In the genomic region with DNA sequence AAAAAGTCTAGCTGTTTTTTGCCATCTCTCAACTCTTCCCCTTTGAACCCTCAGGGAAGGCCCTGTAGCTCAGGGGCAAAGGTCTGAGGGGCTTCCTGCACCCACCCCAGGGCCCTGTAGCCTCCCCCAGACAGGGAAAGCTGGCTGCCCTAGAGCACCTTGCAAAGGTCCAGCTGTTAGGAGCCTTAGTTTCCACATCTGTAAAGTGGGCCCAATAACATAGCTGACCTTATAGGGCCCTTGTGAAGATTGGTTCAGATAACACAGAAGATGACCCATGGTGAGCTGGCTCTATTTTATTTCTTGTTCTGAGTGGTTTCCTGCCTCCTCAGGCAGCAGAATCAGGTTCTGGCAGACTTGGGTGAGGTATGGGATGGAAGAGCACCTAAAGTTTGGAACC, we compare ENCODE assay signal across 18 cellular contexts. TPM values are rescaled to one million over a fixed set of nuclear protein-coding genes. Genes with fewer than 3 reads are reported as not detected.
A peak's percentile ranks its signal among the peaks of the same experiment; 100 is the strongest.
DNase-seq lines count a peak whose midpoint lies in the region; ATAC-seq and TF ChIP-seq lines count a peak whose summit lies in the region.
"Had no signal": no experiment of that assay in that cellular context is flagged by ENCODE, and none has a peak within 500 bp of the region (broad histone marks: within the 10 kb centered on the region; RNA-seq: fewer than 3 reads in every experiment).

No MANE protein-coding gene starts in this region.

- H2BK15ac ChIP-seq in H9 (ENCODE audit: low read depth, low read length): no peak overlapping the region

- H3K27me3 ChIP-seq in heart left ventricle (no peaks in the 10 kb centered on the region), right lobe of liver (no peaks in the 10 kb centered on the region), tibial artery (no peaks in the 10 kb centered on the region), H9 (ENCODE audit: insufficient read depth, low read length) (no peaks in the 10 kb centered on the region)

- no peak overlapping the region for H3K4me3 Mint-ChIP-seq in H9
- H3K4me3 Mint-ChIP-seq: activated CD4-positive, alpha-beta memory T cell treated with anti-CD3 and anti-CD28 coated beads for 36 hours; stimulated activated naive CD8-positive, alpha-beta T cell treated with anti-CD3 and anti-CD28 coated beads, Interleukin-15, amount 100 ng/mL, for 72 hours; type B pancreatic cell had no signal

- no peak overlapping the region for H2BK12ac ChIP-seq in H9 (ENCODE audit: insufficient read length, low read depth, low read length)

- no peak overlapping the region for H4K8ac ChIP-seq in H9 (replicated peaks; ENCODE audit: insufficient read length, low read depth, low read length)

- H2BK120ac ChIP-seq in H9 (ENCODE audit: low read depth, low read length, poor library complexity, severe bottlenecking): no peak overlapping the region

- no peak overlapping the region for H4K91ac ChIP-seq in H9 (ENCODE audit: insufficient read length, low read depth, low read length)

- no peak overlapping the region for H3K14ac ChIP-seq in H9 (ENCODE audit: insufficient read depth, low read length)

- peaks cover 19 to 36% of the 10 kb centered on the region in 2 experiments for H3K4me1 Mint-ChIP-seq in H9
- H3K4me1 Mint-ChIP-seq: stimulated activated naive CD8-positive, alpha-beta T cell treated with anti-CD3 and anti-CD28 coated beads, Interleukin-15, amount 100 ng/mL, for 72 hours had no signal

- H3K9me3 ChIP-seq in heart left ventricle: no peaks in the 10 kb centered on the region
- H3K9me3 ChIP-seq in right lobe of liver: no peaks in the 10 kb centered on the region
- H3K9me3 ChIP-seq in tibial artery: no peaks in the 10 kb centered on the region
- H3K9me3 ChIP-seq in H9 (ENCODE audit: control insufficient read depth, low read depth, low read length): no peaks in the 10 kb centered on the region

- H3K4me1 ChIP-seq in heart left ventricle (peaks cover 0 to 67% (median 36%) of the 10 kb centered on the region in 12 donors), right lobe of liver (peaks cover 0 to 88% (median 33%) of the 10 kb centered on the region in 4 donors), tibial artery (peaks cover 0 to 42% (median 36%) of the 10 kb centered on the region in 4 donors), H9 (ENCODE audit: insufficient read depth, low read length) (no peaks in the 10 kb centered on the region)

- ATAC-seq in heart left ventricle (no peak), right lobe of liver (no peak)
- ATAC-seq: stimulated activated naive CD8-positive, alpha-beta T cell treated with anti-CD3 and anti-CD28 coated beads, Interleukin-15, amount 100 ng/mL, for 72 hours had no signal

- H3T11ph ChIP-seq in H9 (ENCODE audit: low read length): no peak overlapping the region

- H2AFZ ChIP-seq in H9 (ENCODE audit: low read length): no peak overlapping the region

- H3K36me3 ChIP-seq in heart left ventricle (no peaks in the 10 kb centered on the region), right lobe of liver (no peaks in the 10 kb centered on the region), tibial artery (no peaks in the 10 kb centered on the region)

- intact Hi-C loops in heart left ventricle (cut with DNase I): no loop called here
- intact Hi-C loops in cardiac septum (cut with DNase I): no loop called here
- intact Hi-C loops in right lobe of liver (cut with DNase I): no loop called here
- intact Hi-C loops in tibial artery (cut with DNase I; ENCODE audit: low total_unique reads): no loop called here

- H2BK5ac ChIP-seq in H9 (ENCODE audit: insufficient read length, low read length): no peak overlapping the region

- H3K23ac ChIP-seq in H9 (ENCODE audit: insufficient read length, low read depth, low read length): no peak overlapping the region

- no peak overlapping the region for H3K4me3 ChIP-seq in heart left ventricle
- H3K4me3 ChIP-seq in coronary artery: peak overlapping the region; percentile 11
- no peak overlapping the region for H3K4me3 ChIP-seq in right lobe of liver
- H3K4me3 ChIP-seq in tibial artery: no peak overlapping the region
- H3K4me3 ChIP-seq: SK-N-MC had no signal

- no peak overlapping the region for H3K18ac ChIP-seq in H9 (ENCODE audit: insufficient read length, low read depth, low read length)

- no peaks in the 10 kb centered on the region for H3K36me3 Mint-ChIP-seq in H9 (ENCODE audit: insufficient read depth in 1 of 3, low read depth in 3 of 3)
- H3K36me3 Mint-ChIP-seq: activated CD4-positive, alpha-beta memory T cell treated with anti-CD3 and anti-CD28 coated beads for 36 hours; type B pancreatic cell had no signal

- H3K27ac Mint-ChIP-seq in H9: no peak overlapping the region; a peak in 1 of 7 replicates
- H3K27ac Mint-ChIP-seq: activated CD4-positive, alpha-beta memory T cell treated with anti-CD3 and anti-CD28 coated beads for 36 hours; stimulated activated naive CD8-positive, alpha-beta T cell treated with anti-CD3 and anti-CD28 coated beads, Interleukin-15, amount 100 ng/mL, for 72 hours; type B pancreatic cell had no signal

- no peak overlapping the region for H3K4me2 ChIP-seq in H9 (ENCODE audit: insufficient read depth, insufficient read length, low read length)

- peaks cover 5% of the 10 kb centered on the region for H3K27me3 Mint-ChIP-seq in H9 (ENCODE audit: low read depth)
- H3K27me3 Mint-ChIP-seq: activated CD4-positive, alpha-beta memory T cell treated with anti-CD3 and anti-CD28 coated beads for 36 hours; stimulated activated naive CD8-positive, alpha-beta T cell treated with anti-CD3 and anti-CD28 coated beads, Interleukin-15, amount 100 ng/mL, for 72 hours; type B pancreatic cell had no signal

- no peaks in the 10 kb centered on the region for H3K9me3 Mint-ChIP-seq in H9
- H3K9me3 Mint-ChIP-seq: activated CD4-positive, alpha-beta memory T cell treated with anti-CD3 and anti-CD28 coated beads for 36 hours; stimulated activated naive CD8-positive, alpha-beta T cell treated with anti-CD3 and anti-CD28 coated beads, Interleukin-15, amount 100 ng/mL, for 72 hours; type B pancreatic cell had no signal

- peak overlapping the region; percentile 24 to 80 (median 65) for H3K27ac ChIP-seq in heart left ventricle
- H3K27ac ChIP-seq in coronary artery: peak overlapping the region; percentile 36 to 91
- peak overlapping the region; percentile 33 to 74 (median 64) for H3K27ac ChIP-seq in right lobe of liver
- peak overlapping the region; percentile 0 to 54 for H3K27ac ChIP-seq in tibial artery
- no peak overlapping the region for H3K27ac ChIP-seq in H9 (ENCODE audit: insufficient read length, low read depth, low read length)
- H3K27ac ChIP-seq: SK-N-MC had no signal

- no peak overlapping the region for H3K56ac ChIP-seq in H9 (ENCODE audit: insufficient read length, low read depth, low read length)

- H2BK20ac ChIP-seq in H9 (ENCODE audit: low read depth, low read length, poor library complexity, severe bottlenecking): no peak overlapping the region

- no peak overlapping the region for H3K4ac ChIP-seq in H9 (ENCODE audit: low read depth, low read length)

- H4K20me1 ChIP-seq in H9 (ENCODE audit: control insufficient read depth, insufficient read depth, insufficient read length): no peaks in the 10 kb centered on the region

- H3K79me1 ChIP-seq in H9 (ENCODE audit: insufficient read depth, low read depth, low read length, poor library complexity, severe bottlenecking): no peaks in the 10 kb centered on the region

- TF ChIP-seq POLR2A in heart left ventricle (IDR thresholded peaks at IDR 0.05) (no peak), right lobe of liver (IDR thresholded peaks at IDR 0.05) (no peak)

- H3K9ac ChIP-seq in H9 (ENCODE audit: extremely low read depth, insufficient read length, low read length): no peak overlapping the region

- DNase-seq in heart left ventricle (no peak), cardiac septum (ENCODE audit: low spot score) (no peak), coronary artery (ENCODE audit: low spot score) (no peak), right lobe of liver (no peak), tibial artery (no peak), NCI-H774 (lab: John Stamatoyannopoulos, UW) (no peak), H9 (no peak)
- DNase-seq in activated T-cell treated with anti-CD3 and anti-CD28 coated beads, Interleukin-2, amount 50 U/mL, for 48 hours: no peak
- DNase-seq: activated CD4-positive, alpha-beta memory T cell treated with anti-CD3 and anti-CD28 coated beads for 36 hours; activated CD4-positive, CD25-positive, alpha-beta regulatory T cell; activated gamma-delta T cell treated with Interleukin-2 at 50 U/mL for 16 hours; AML-193; DMS79 treated with DMSO at 0.1 percent for 48 hours; NCI-H1436; NCI-H510A treated with DMSO at 0.1 percent for 48 hours; stimulated activated naive CD8-positive, alpha-beta T cell treated with anti-CD3 and anti-CD28 coated beads, Interleukin-15, amount 100 ng/mL, for 72 hours had no signal

- H2AK5ac ChIP-seq in H9 (ENCODE audit: insufficient read length, low read length): no peak overlapping the region

- TF ChIP-seq CTCF in heart left ventricle (IDR thresholded peaks at IDR 0.05): no peak
- TF ChIP-seq CTCF in coronary artery (IDR thresholded peaks at IDR 0.05): no peak
- TF ChIP-seq CTCF in right lobe of liver (IDR thresholded peaks at IDR 0.05): no peak
- TF ChIP-seq CTCF in tibial artery (IDR thresholded peaks at IDR 0.05): no peak
- TF ChIP-seq CTCF in H9 (conservative IDR thresholded peaks at IDR 0.05): no peak

- H4K5ac ChIP-seq in H9 (ENCODE audit: insufficient read length, low read depth, low read length): no peak overlapping the region

- no peaks in the 10 kb centered on the region for H3K23me2 ChIP-seq in H9 (ENCODE audit: insufficient read length, low read depth, low read length, poor library complexity, severe bottlenecking)

- no peaks in the 10 kb centered on the region for H3K79me2 ChIP-seq in H9 (ENCODE audit: insufficient read depth, low read length)

RNA-seq across cellular contexts. Expression of gene SMAD6, which starts 55.2 kb away (rescaled TPM):
- 10 to 100 TPM; 14.4 to 65.9 (median 20.8) TPM for total RNA-seq in heart left ventricle
- polyA plus RNA-seq in heart left ventricle: 10 to 100 TPM; 10.4 to 19.0 TPM
- total RNA-seq in cardiac septum: 50.2 TPM
- total RNA-seq in right lobe of liver: 10 to 100 TPM; 10.5 to 17.2 (median 12.3) TPM
- 6.0 and 6.8 TPM in 2 replicates for total RNA-seq in H9 (2021)
